In the genomic region with DNA sequence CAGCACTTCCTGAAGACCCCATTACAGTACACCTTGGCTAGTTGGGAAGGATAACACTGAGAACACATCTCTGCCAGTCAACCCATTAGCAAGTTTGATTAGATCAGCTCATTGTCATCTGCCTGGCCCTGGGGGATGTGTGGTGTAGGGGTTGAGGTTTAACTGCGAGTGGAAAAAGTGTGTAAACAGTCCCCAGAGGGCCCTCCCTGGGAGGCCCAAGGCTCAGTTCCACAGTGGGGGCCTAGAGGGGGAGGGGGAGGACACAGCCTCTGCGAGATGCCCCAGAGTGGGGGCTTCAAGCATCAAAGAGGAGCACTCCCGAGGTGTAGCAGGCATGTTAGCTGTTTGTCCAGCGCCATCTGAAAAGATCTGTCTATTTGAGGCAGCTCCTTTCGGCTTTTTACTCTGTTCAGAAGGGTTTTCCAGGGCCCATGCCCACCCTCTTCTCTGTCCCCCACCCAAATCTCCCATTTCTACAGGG, we compare ENCODE assay signal across 9 cellular contexts. TPM values are rescaled to one million over a fixed set of nuclear protein-coding genes. Genes with fewer than 3 reads are reported as not detected.
A peak's percentile ranks its signal among the peaks of the same experiment; 100 is the strongest.
DNase-seq lines count a peak whose midpoint lies in the region; ATAC-seq, FAIRE-seq and TF ChIP-seq lines count a peak whose summit lies in the region.
"Had no signal": no experiment of that assay in that cellular context is flagged by ENCODE, and none has a peak within 500 bp of the region (broad histone marks: within the 10 kb centered on the region; RNA-seq: fewer than 3 reads in every experiment).

No MANE protein-coding gene starts in this region.

- H3K4me3 ChIP-seq in astrocyte (ENCODE audit: insufficient read depth, low read depth, low read length) = no peak overlapping the region
- no peak overlapping the region for H3K4me3 ChIP-seq in MM.1S (ENCODE audit: low read length)
- no peak overlapping the region for H3K4me3 ChIP-seq in body of pancreas

- H4K20me1 ChIP-seq in astrocyte (ENCODE audit: insufficient read depth, low read length) (no peaks in the 10 kb centered on the region), MM.1S (ENCODE audit: insufficient read depth, low read length) (no peaks in the 10 kb centered on the region)

- no peak for TF ChIP-seq POLR2A in body of pancreas (IDR thresholded peaks at IDR 0.05)

- peaks cover 3% of the 10 kb centered on the region for H3K36me3 Mint-ChIP-seq in astrocyte (ENCODE audit: low read depth, unreplicated experiment)

- H3K4me3 Mint-ChIP-seq in astrocyte (ENCODE audit: unreplicated experiment) = no peak overlapping the region

- peaks cover 17% of the 10 kb centered on the region for H3K4me1 Mint-ChIP-seq in astrocyte (ENCODE audit: low read depth, unreplicated experiment)

- no peak overlapping the region for H3K4me2 ChIP-seq in astrocyte (ENCODE audit: low read length)
- H3K4me2 ChIP-seq in MM.1S (ENCODE audit: low read depth, low read length) = no peak overlapping the region

- H3K27ac ChIP-seq in astrocyte (ENCODE audit: low read depth, low read length) (no peak overlapping the region), MM.1S (ENCODE audit: low read length) (no peak overlapping the region), body of pancreas (peak overlapping the region in 1 of 4 donors; percentile 41)

- ATAC-seq in GM21381 (IDR thresholded peaks at IDR 0.05; ENCODE audit: unreplicated experiment) (peak; percentile 28), body of pancreas (no peak)

- no peaks in the 10 kb centered on the region for H3F3A ChIP-seq in MM.1S (ENCODE audit: insufficient read depth, low read length)

- no peaks in the 10 kb centered on the region for H3K27me3 ChIP-seq in astrocyte (ENCODE audit: insufficient read depth, low read length)
- H3K27me3 ChIP-seq in MM.1S (replicated peaks; ENCODE audit: insufficient read depth, low read length) = peaks cover 12% of the 10 kb centered on the region; the same call in 1 of the 2 replicates
- H3K27me3 ChIP-seq in body of pancreas = no peaks in the 10 kb centered on the region

- H3K9me3 ChIP-seq in astrocyte (ENCODE audit: insufficient read depth, low read depth, low read length) (no peaks in the 10 kb centered on the region), MM.1S (replicated peaks; ENCODE audit: insufficient read depth, low read length) (no peaks in the 10 kb centered on the region), body of pancreas (no peaks in the 10 kb centered on the region)

- H3K4me1 ChIP-seq in astrocyte (ENCODE audit: insufficient read depth, low read length) = peaks cover 5% of the 10 kb centered on the region
- peaks cover 4% of the 10 kb centered on the region; the same call in 1 of the 2 replicates for H3K4me1 ChIP-seq in MM.1S (ENCODE audit: low read length)
- H3K4me1 ChIP-seq in body of pancreas = no peaks in the 10 kb centered on the region

- no peaks in the 10 kb centered on the region for H3K9me2 ChIP-seq in MM.1S (replicated peaks; ENCODE audit: insufficient read depth, low read length)

- peaks cover 11% of the 10 kb centered on the region for H3K27me3 Mint-ChIP-seq in astrocyte (ENCODE audit: low read depth, unreplicated experiment)

- H3K9ac ChIP-seq in astrocyte (ENCODE audit: low read length) (no peak overlapping the region), MM.1S (ENCODE audit: low read length) (no peak overlapping the region)

- TF ChIP-seq CTCF in astrocyte (IDR thresholded peaks at IDR 0.05; ENCODE audit: insufficient read depth, low read depth, low read length) = no peak
- no peak for TF ChIP-seq CTCF in MM.1S (IDR thresholded peaks at IDR 0.05; ENCODE audit: low read length)
- no peak for TF ChIP-seq CTCF in body of pancreas (IDR thresholded peaks at IDR 0.05)

- H3K9me3 Mint-ChIP-seq in astrocyte (ENCODE audit: unreplicated experiment) = peaks cover 13% of the 10 kb centered on the region

- H3K27ac Mint-ChIP-seq in astrocyte (ENCODE audit: unreplicated experiment) = peak overlapping the region; percentile 15

- 53 to 57% methylated on average over 5 of the region's 5 CpGs for WGBS in body of pancreas, 2 donors

- FAIRE-seq in astrocyte (lab: Jason Lieb, UNC) = no peak

- H2AFZ ChIP-seq in astrocyte (ENCODE audit: low read depth, low read length) (no peak overlapping the region), MM.1S (ENCODE audit: low read length) (no peak overlapping the region)

- no peaks in the 10 kb centered on the region for H3K79me2 ChIP-seq in astrocyte (ENCODE audit: insufficient read depth, low read length)
- H3K79me2 ChIP-seq in MM.1S (ENCODE audit: low read length) = no peaks in the 10 kb centered on the region

- DNase-seq in OCI-M1 (lab: John Stamatoyannopoulos, UW) = peak; percentile 76
- no peak for DNase-seq in astrocyte (ENCODE audit: low read depth)
- peak; percentile 52 to 57 for DNase-seq in stimulated activated CD4-positive, alpha-beta T cell treated with anti-CD3 and anti-CD28 coated beads, Interleukin-2, amount 100 ng/mL, for 24 hours
- DNase-seq in kidney glomerular epithelial cell (lab: John Stamatoyannopoulos, UW) = no peak
- no peak for DNase-seq in Kasumi-1 (lab: John Stamatoyannopoulos, UW)
- DNase-seq in MM.1S = no peak
- no peak for DNase-seq in body of pancreas

- intact Hi-C loops in body of pancreas (cut with DNase I) = no loop called here

- H3K36me3 ChIP-seq in astrocyte (ENCODE audit: insufficient read depth, low read length) (no peaks in the 10 kb centered on the region), MM.1S (replicated peaks; ENCODE audit: insufficient read depth, low read length) (no peaks in the 10 kb centered on the region), body of pancreas (replicated peaks in 1 of 2; ENCODE audit: insufficient read depth in 1 of 2, low read depth in 2 of 2) (no peaks in the 10 kb centered on the region)

RNA-seq across cellular contexts. Expression of gene LPAR5, which starts 0.3 kb away (rescaled TPM):
- total RNA-seq in astrocyte (0.73 and 0.89 TPM in 2 replicates), body of pancreas (1 to 10 TPM in 1 of 2 donors, under 1 TPM in 1; 0.66 to 3.6 TPM)
- total RNA-seq: M059J had no signal

RNA-seq across cellular contexts. Expression of gene ACRBP, which starts 11.8 kb away (rescaled TPM):
- 0.54 and 0.60 TPM in 2 replicates for total RNA-seq in astrocyte
- total RNA-seq in body of pancreas = 1 to 10 TPM in 1 of 2 donors, under 1 TPM in 1; 0.78 to 5.9 TPM
- total RNA-seq: M059J had no signal

RNA-seq across cellular contexts. Expression of gene ING4, which starts 27.5 kb away (rescaled TPM):
- total RNA-seq in astrocyte (30.9 and 34.8 TPM in 2 replicates), body of pancreas (10 to 100 TPM; 23.3 to 39.9 TPM)

RNA-seq across cellular contexts. Expression of gene CHD4, which starts 28.2 kb away (rescaled TPM):
- total RNA-seq in astrocyte (319 and 329 TPM in 2 replicates), body of pancreas (100 to 1,000 TPM; 114 to 122 TPM)

RNA-seq across cellular contexts. Expression of gene ZNF384, which starts 53.8 kb away (rescaled TPM):
- 48.9 and 50.6 TPM in 2 replicates for total RNA-seq in astrocyte
- total RNA-seq in body of pancreas = 10 to 100 TPM; 20.0 to 25.4 TPM

Comparison
In these comparisons a context has a peak if more than half of its experiments do, and no peak if none do; other contexts are left out.
1. DNase-seq: peak in OCI-M1 (single experiment) and stimulated activated CD4-positive, alpha-beta T cell treated with anti-CD3 and anti-CD28 coated beads, Interleukin-2, amount 100 ng/mL, for 24 hours (2 of 2); none in astrocyte (single experiment), kidney glomerular epithelial cell (single experiment), Kasumi-1 (0 of 2), MM.1S (single experiment) and body of pancreas (0 of 4).